36 cellular contexts compared by ENCODE assay signal in the genomic region with DNA sequence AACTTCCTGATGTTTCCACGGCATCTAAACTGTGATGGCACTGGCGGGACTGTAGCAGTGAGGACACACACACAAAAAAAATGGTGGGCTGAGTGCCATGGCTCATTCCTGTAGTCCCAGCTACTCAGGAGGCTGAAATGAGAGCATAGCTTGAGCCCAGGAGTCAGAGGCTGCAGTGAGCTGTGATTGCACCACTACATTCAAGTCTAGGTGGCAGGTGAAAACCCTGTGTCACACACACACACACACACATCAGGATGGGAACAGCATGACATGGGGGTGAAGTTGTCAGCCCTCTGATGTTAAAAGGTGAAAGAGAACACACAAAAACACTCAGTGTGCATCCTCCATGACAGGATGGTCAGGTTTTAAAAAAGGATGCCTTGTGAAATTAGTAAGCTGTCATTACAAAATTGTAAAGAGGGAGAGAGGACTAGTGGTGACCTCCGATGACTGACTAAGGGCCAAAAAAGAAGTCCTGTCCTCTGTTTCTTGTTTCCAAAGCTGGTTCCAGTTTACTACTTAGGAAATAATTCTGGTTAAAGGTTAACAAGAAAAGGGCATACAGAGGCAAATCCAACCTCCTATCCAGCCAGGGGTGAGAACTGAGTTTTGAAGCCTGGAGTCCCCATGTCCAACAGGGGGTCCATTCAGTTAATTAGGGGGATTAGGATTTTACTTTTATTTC.
"Had no signal": no experiment of that assay in that cellular context is flagged by ENCODE, and none has a peak within 500 bp of the region (broad histone marks: within the 10 kb centered on the region; RNA-seq: fewer than 3 reads in every experiment).

No MANE protein-coding gene starts in this region.

- DNase-seq: Karpas-422, Kasumi-1, MG63, MM.1S, MV-4-11, NCI-H1048, NCI-H1092, NCI-H1092 treated with DMSO at 0.1 percent for 48 hours, NCI-H1105, NCI-H1105 treated with DMSO at 0.1 percent for 48 hours, NCI-H1417, NCI-H1417 treated with DMSO at 0.1 percent for 48 hours, NCI-H1436, NCI-H1436 treated with DMSO at 0.1 percent for 48 hours, NCI-H146, NCI-H1694, NCI-H1694 treated with DMSO at 0.1 percent for 48 hours, NCI-H187, NCI-H187 treated with DMSO at 0.1 percent for 48 hours, NCI-H1930, NCI-H2029, NCI-H2029 treated with DMSO at 0.1 percent for 48 hours, NCI-H2081, NCI-H2081 treated with DMSO at 0.1 percent for 48 hours, NCI-H2107, NCI-H2171, NCI-H2171 treated with DMSO at 0.1 percent for 48 hours, NCI-H2227 treated with DMSO at 0.1 percent for 48 hours, NCI-H226, NCI-H345, NCI-H446, NCI-H446 treated with DMSO at 0.1 percent for 48 hours, NCI-H510A, NCI-H510A treated with DMSO at 0.1 percent for 48 hours, NCI-H524, NCI-H524 treated with DMSO at 0.1 percent for 48 hours had no signal

- H3K36me3 ChIP-seq: MG63 had no signal

- H3K4me3 ChIP-seq: MG63 had no signal

- H3K9me3 ChIP-seq: MG63 had no signal

- H3K27me3 ChIP-seq: MG63 had no signal
